Comparison of ENCODE assay signal across 18 cellular contexts in the genomic region with DNA sequence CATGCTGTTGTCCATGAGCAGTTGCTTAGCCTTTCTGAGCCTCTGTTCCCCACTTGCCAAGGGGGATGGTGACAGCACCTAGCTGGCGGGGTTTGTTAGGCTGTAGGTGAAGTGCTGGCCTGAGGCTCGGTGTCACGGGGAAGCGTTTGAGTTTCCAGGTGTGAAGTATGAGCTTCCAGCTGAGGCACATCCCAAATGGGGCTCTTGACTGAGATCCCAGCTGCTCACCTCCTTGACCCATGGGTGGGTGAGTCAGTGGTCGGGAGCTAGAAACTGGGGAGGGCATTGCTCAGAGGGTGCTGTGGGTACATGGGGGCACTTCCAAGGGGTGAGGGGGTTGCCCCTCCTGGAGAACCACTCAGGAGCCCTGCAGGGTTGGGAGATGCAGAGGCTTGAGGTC. TPM values are rescaled to one million over a fixed set of nuclear protein-coding genes. Genes with fewer than 3 reads are reported as not detected.
A peak's percentile ranks its signal among the peaks of the same experiment; 100 is the strongest.
DNase-seq lines count a peak whose midpoint lies in the region; ATAC-seq and TF ChIP-seq lines count a peak whose summit lies in the region.
"Had no signal": no experiment of that assay in that cellular context is flagged by ENCODE, and none has a peak within 500 bp of the region (broad histone marks: within the 10 kb centered on the region; RNA-seq: fewer than 3 reads in every experiment).

No MANE protein-coding gene starts in this region.

- no peak overlapping the region for H3K27ac ChIP-seq in right cardiac atrium (ENCODE audit: low read length)
- no peak overlapping the region for H3K27ac ChIP-seq in endodermal cell (ENCODE audit: low read depth, low read length)
- H3K27ac ChIP-seq in neuronal stem cell (replicated peaks; ENCODE audit: low read length) = no peak overlapping the region
- H3K27ac ChIP-seq: A549, C4-2B had no signal

- no TSS peak for BruUV-seq in Calu3 (replicated peaks; lab: Mats Ljungman, UMichigan)

- H3K9ac ChIP-seq in endodermal cell (ENCODE audit: extremely low read depth, low read length, poor library complexity, severe bottlenecking) = no peak overlapping the region
- no peak overlapping the region for H3K9ac ChIP-seq in neuronal stem cell (ENCODE audit: low read depth, low read length, poor library complexity)

- H3K18ac ChIP-seq in neuronal stem cell (ENCODE audit: low read length) = peak overlapping the region; percentile 38

- H2BK5ac ChIP-seq in neuronal stem cell (ENCODE audit: low read length) = peak overlapping the region; percentile 53

- peak; percentile 35 for DNase-seq in cardiac septum (ENCODE audit: low spot score)
- DNase-seq in right cardiac atrium = no peak
- DNase-seq in endodermal cell = peak; percentile 35
- no peak for DNase-seq in neuronal stem cell (ENCODE audit: low spot score)
- DNase-seq in Calu3 = no peak
- DNase-seq in activated CD8-positive, alpha-beta memory T cell treated with anti-CD3 and anti-CD28 coated beads, Interleukin-2, amount 50 U/mL, for 4 hours = no peak
- DNase-seq: AML-193, Caco-2, DMS153, DMS79, GDM1, GOT3, HFFc6, IMR-90 had no signal

- no peak overlapping the region for H2BK12ac ChIP-seq in neuronal stem cell (ENCODE audit: low read length)

- peak overlapping the region; percentile 53 for H3K4ac ChIP-seq in neuronal stem cell (ENCODE audit: low read length)

- H3K4me1 ChIP-seq in right cardiac atrium (ENCODE audit: control insufficient read depth, insufficient read depth, low read length) = no peaks in the 10 kb centered on the region
- H3K4me1 ChIP-seq in endodermal cell (ENCODE audit: control insufficient read depth, insufficient read depth, low read length) = no peaks in the 10 kb centered on the region
- H3K4me1 ChIP-seq in neuronal stem cell (ENCODE audit: control insufficient read depth in 2 of 2, insufficient read depth in 1 of 2, low read depth in 1 of 2, low read length in 2 of 2) = no peaks in the 10 kb centered on the region
- H3K4me1 ChIP-seq: A549, Caco-2 had no signal

- no peak overlapping the region for H3K4me2 ChIP-seq in neuronal stem cell (ENCODE audit: insufficient read depth, low read length, poor library complexity, severe bottlenecking)
- H3K4me2 ChIP-seq: A549 had no signal

- H4K8ac ChIP-seq in neuronal stem cell (ENCODE audit: low read depth, low read length) = no peak overlapping the region

- no peaks in the 10 kb centered on the region for H3K9me3 ChIP-seq in right cardiac atrium (ENCODE audit: control insufficient read depth, low read length)
- H3K9me3 ChIP-seq in endodermal cell (ENCODE audit: control insufficient read depth, low read length) = no peaks in the 10 kb centered on the region
- H3K9me3 ChIP-seq in neuronal stem cell (replicated peaks in 1 of 2; ENCODE audit: control insufficient read depth in 2 of 2, insufficient read depth in 1 of 2, low read depth in 1 of 2, low read length in 2 of 2) = peaks cover 0 to 3% of the 10 kb centered on the region in 2 donors
- H3K9me3 ChIP-seq: A549, Caco-2 had no signal

- no peak overlapping the region for H3K4me3 ChIP-seq in right cardiac atrium (ENCODE audit: low read length)
- H3K4me3 ChIP-seq in endodermal cell (ENCODE audit: low read length) = no peak overlapping the region
- no peak overlapping the region for H3K4me3 ChIP-seq in neuronal stem cell (ENCODE audit: low read length in 2 of 2)
- H3K4me3 ChIP-seq: A549 had no signal

- H3K4me1 Mint-ChIP-seq in endodermal cell (no peaks in the 10 kb centered on the region), Calu3 (ENCODE audit: low read depth, unreplicated experiment) (no peaks in the 10 kb centered on the region)

- H3K4me3 Mint-ChIP-seq in endodermal cell (no peak overlapping the region), Calu3 (ENCODE audit: low read depth, unreplicated experiment) (no peak overlapping the region)
- H3K4me3 Mint-ChIP-seq: CD4-positive, alpha-beta T cell; HFFc6 had no signal

- no peak overlapping the region for H2BK15ac ChIP-seq in neuronal stem cell (ENCODE audit: low read length)

- 76% methylated on average over 5 of the region's 5 CpGs for WGBS in right cardiac atrium
- 93 to 100% methylated on average over 4 to 5 of the region's 5 CpGs for WGBS in endodermal cell (ENCODE audit: insufficient coverage in 1 of 2, insufficient read length in 1 of 2), 2 experiments
- WGBS in neuronal stem cell (ENCODE audit: extremely low coverage in 2 of 2, insufficient read length in 2 of 2, insufficient replicate concordance in 1 of 2), 2 donors = no CpG with 5 or more reads among the region's 5 CpGs

- H3K27me3 ChIP-seq in right cardiac atrium (ENCODE audit: control insufficient read depth, insufficient read depth) (no peaks in the 10 kb centered on the region), endodermal cell (ENCODE audit: control insufficient read depth, insufficient read depth, low read length, poor library complexity, severe bottlenecking) (no peaks in the 10 kb centered on the region), neuronal stem cell (ENCODE audit: control insufficient read depth in 3 of 3, insufficient read depth in 3 of 3, low read depth in 1 of 3, low read length in 3 of 3) (no peaks in the 10 kb centered on the region)

- peak overlapping the region; percentile 56 for H3K14ac ChIP-seq in neuronal stem cell (ENCODE audit: low read length)

- H4K91ac ChIP-seq in neuronal stem cell (ENCODE audit: low read depth, low read length, poor library complexity) = no peak overlapping the region

- no peak for ATAC-seq in right cardiac atrium
- no peak for ATAC-seq in GM18907 (IDR thresholded peaks at IDR 0.05; ENCODE audit: unreplicated experiment)

- H3K9me3 Mint-ChIP-seq in endodermal cell = no peaks in the 10 kb centered on the region
- H3K9me3 Mint-ChIP-seq in Calu3 (ENCODE audit: low read depth, unreplicated experiment) = no peaks in the 10 kb centered on the region
- H3K9me3 Mint-ChIP-seq: CD4-positive, alpha-beta T cell had no signal

- no peak overlapping the region for H2BK120ac ChIP-seq in neuronal stem cell (ENCODE audit: low read depth, low read length)

- H3K27ac Mint-ChIP-seq in endodermal cell = no peak overlapping the region
- H3K27ac Mint-ChIP-seq in Calu3 (ENCODE audit: unreplicated experiment) = no peak overlapping the region
- H3K27ac Mint-ChIP-seq: CD4-positive, alpha-beta T cell; HFFc6 had no signal

- H3K27me3 Mint-ChIP-seq in endodermal cell (ENCODE audit: insufficient read depth) (peaks cover 7% of the 10 kb centered on the region), Calu3 (ENCODE audit: unreplicated experiment) (peaks cover 48% of the 10 kb centered on the region)
- H3K27me3 Mint-ChIP-seq: CD4-positive, alpha-beta T cell had no signal

- peak overlapping the region; percentile 43 for H3K23ac ChIP-seq in neuronal stem cell (ENCODE audit: low read depth, low read length, poor library complexity)

- H2AFZ ChIP-seq in neuronal stem cell (ENCODE audit: low read length) = no peak overlapping the region

- TF ChIP-seq CTCF in endodermal cell (conservative IDR thresholded peaks at IDR 0.05) (no peak), Calu3 (IDR thresholded peaks at IDR 0.05; ENCODE audit: unreplicated experiment) (no peak)

- intact Hi-C loops in cardiac septum (cut with DNase I) = loop anchor here (10.0 kb wide), 1 partner anchor 113 kb away; no protein-coding TSS in a partner anchor
- intact Hi-C loops in right cardiac atrium (cut with DNase I) = loop anchor here in 1 of 4 donors (10.0 kb wide), 1 partner anchor 113 kb away; no protein-coding TSS in a partner anchor
- intact Hi-C loops in Calu3 (cut with micrococcal nuclease; ENCODE audit: unreplicated experiment) = no loop called here

- H3K36me3 Mint-ChIP-seq in endodermal cell (ENCODE audit: low read depth) (no peaks in the 10 kb centered on the region), Calu3 (ENCODE audit: insufficient read depth, unreplicated experiment) (no peaks in the 10 kb centered on the region)

- peak overlapping the region; percentile 70 for H2AK5ac ChIP-seq in neuronal stem cell (ENCODE audit: low read depth, low read length)

- H3K36me3 ChIP-seq in endodermal cell (ENCODE audit: control insufficient read depth, insufficient read depth, low read length) (no peaks in the 10 kb centered on the region), neuronal stem cell (replicated peaks in 1 of 2; ENCODE audit: control insufficient read depth in 2 of 2, insufficient read depth in 2 of 2, low read length in 2 of 2) (no peaks in the 10 kb centered on the region)

- CTCF ChIA-PET in Calu3 (lab: Charles Lee) = no interaction called here

- peaks cover 2% of the 10 kb centered on the region for H3K79me1 ChIP-seq in neuronal stem cell (ENCODE audit: low read depth, low read length)

RNA-seq across cellular contexts. Expression of gene RNF130, which starts 26.4 kb away (rescaled TPM):
- total RNA-seq in cardiac septum = 33.7 TPM
- 10 to 100 TPM; 42.7 to 51.6 (median 48.4) TPM for total RNA-seq in right cardiac atrium
- 40.8 TPM for polyA plus RNA-seq in right cardiac atrium
- total RNA-seq in endodermal cell = 10 to 100 TPM; 64.7 to 74.4 TPM
- 120 TPM for polyA plus RNA-seq in endodermal cell (2013, experiment 1 of 2)
- 106 TPM for polyA plus RNA-seq in endodermal cell (2013, experiment 2 of 2)
- polyA plus RNA-seq in neuronal stem cell (2013, experiment 1 of 2) = 190 TPM
- 194 TPM for polyA plus RNA-seq in neuronal stem cell (2013, experiment 2 of 2)
- total RNA-seq in Calu3 (2022) = 27.0 and 34.0 TPM in 2 replicates

Comparison
In these comparisons a context has a peak if more than half of its experiments do, and no peak if none do; other contexts are left out.
1. DNase-seq: peak in cardiac septum (single experiment) and endodermal cell (single experiment); none in right cardiac atrium (0 of 3), neuronal stem cell (single experiment), Calu3 (single experiment) and activated CD8-positive, alpha-beta memory T cell treated with anti-CD3 and anti-CD28 coated beads, Interleukin-2, amount 50 U/mL, for 4 hours (single experiment).